ENCODE assay signal across 27 cellular contexts in the genomic region with DNA sequence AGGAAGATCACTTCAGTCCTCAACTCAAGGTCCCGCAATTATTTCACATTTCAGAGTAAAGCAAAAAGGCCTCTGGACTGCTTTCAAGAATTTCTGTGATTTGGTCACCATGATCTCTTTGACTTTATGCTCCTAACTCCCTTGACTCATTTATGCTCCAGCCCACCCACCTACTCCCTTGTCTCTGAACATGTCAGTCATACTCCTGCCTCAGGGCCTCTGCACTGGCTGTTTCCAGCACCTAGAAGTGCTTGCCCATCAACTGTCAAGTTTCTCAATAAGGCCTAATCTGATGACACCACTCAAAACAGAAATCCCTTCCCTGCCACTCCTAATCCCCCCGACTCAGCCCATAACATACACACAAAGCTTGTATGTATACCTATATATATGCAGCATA. TPM values are rescaled to one million over a fixed set of nuclear protein-coding genes. Genes with fewer than 3 reads are reported as not detected.
A peak's percentile ranks its signal among the peaks of the same experiment; 100 is the strongest.
DNase-seq lines count a peak whose midpoint lies in the region; ATAC-seq and TF ChIP-seq lines count a peak whose summit lies in the region.
"Had no signal": no experiment of that assay in that cellular context is flagged by ENCODE, and none has a peak within 500 bp of the region (broad histone marks: within the 10 kb centered on the region; RNA-seq: fewer than 3 reads in every experiment).

No MANE protein-coding gene starts in this region.

- H3K9me3 ChIP-seq in HEK293 (ENCODE audit: control insufficient read depth, insufficient read depth, low read depth, low read length), result no peaks in the 10 kb centered on the region

- intact Hi-C loops in activated CD8-positive, alpha-beta T cell treated with anti-CD3 and anti-CD28 coated beads for 36 hours (cut with micrococcal nuclease), result no loop called here

- H3K27me3 Mint-ChIP-seq in activated CD8-positive, alpha-beta T cell treated with anti-CD3 and anti-CD28 coated beads for 36 hours, result no peaks in the 10 kb centered on the region
- H3K27me3 Mint-ChIP-seq in activated CD8-positive, alpha-beta T cell treated with anti-CD3 and anti-CD28 coated beads, Interleukin-2, amount 10 ng/mL, durations not matched to agents 7 days and 5 days (ENCODE audit: low read depth), result no peaks in the 10 kb centered on the region
- no peaks in the 10 kb centered on the region for H3K27me3 Mint-ChIP-seq in T-cell

- peaks cover 41% of the 10 kb centered on the region for H3K36me3 Mint-ChIP-seq in activated CD8-positive, alpha-beta T cell treated with anti-CD3 and anti-CD28 coated beads for 36 hours (ENCODE audit: low read depth)
- H3K36me3 Mint-ChIP-seq in activated CD8-positive, alpha-beta T cell treated with anti-CD3 and anti-CD28 coated beads, Interleukin-2, amount 10 ng/mL, durations not matched to agents 7 days and 5 days (ENCODE audit: low read depth), result peaks cover 37% of the 10 kb centered on the region
- H3K36me3 Mint-ChIP-seq in T-cell, result peaks cover 42% of the 10 kb centered on the region

- no peaks in the 10 kb centered on the region for H3K9me3 Mint-ChIP-seq in activated CD8-positive, alpha-beta T cell treated with anti-CD3 and anti-CD28 coated beads for 36 hours
- no peaks in the 10 kb centered on the region for H3K9me3 Mint-ChIP-seq in activated CD8-positive, alpha-beta T cell treated with anti-CD3 and anti-CD28 coated beads, Interleukin-2, amount 10 ng/mL, durations not matched to agents 7 days and 5 days (ENCODE audit: insufficient read depth)
- H3K9me3 Mint-ChIP-seq in T-cell, result no peaks in the 10 kb centered on the region
- H3K9me3 Mint-ChIP-seq: CD8-positive, alpha-beta memory T cell had no signal

- H3K4me3 Mint-ChIP-seq in activated CD8-positive, alpha-beta T cell treated with anti-CD3 and anti-CD28 coated beads for 36 hours, result no peak overlapping the region
- no peak overlapping the region for H3K4me3 Mint-ChIP-seq in activated CD8-positive, alpha-beta T cell treated with anti-CD3 and anti-CD28 coated beads, Interleukin-2, amount 10 ng/mL, durations not matched to agents 7 days and 5 days
- no peak overlapping the region for H3K4me3 Mint-ChIP-seq in T-cell
- H3K4me3 Mint-ChIP-seq: CD8-positive, alpha-beta memory T cell had no signal

- H3K4me3 ChIP-seq in HEK293 (ENCODE audit: low read depth, low read length) (no peak overlapping the region), epithelial cell of esophagus (ENCODE audit: low read length) (no peak overlapping the region)

- H3K27ac ChIP-seq in HEK293 (ENCODE audit: extremely low read depth, low read depth, low read length) (no peak overlapping the region), angular gyrus (ENCODE audit: low read depth, low read length) (peak overlapping the region; percentile 68)
- H3K27ac ChIP-seq: C4-2B, HL-60 had no signal

- DNase-seq in activated CD8-positive, alpha-beta T cell treated with anti-CD3 and anti-CD28 coated beads for 36 hours, result no peak
- DNase-seq in activated CD8-positive, alpha-beta T cell treated with anti-CD3 and anti-CD28 coated beads, Interleukin-2, amount 10 ng/mL, durations not matched to agents 7 days and 5 days, result no peak
- peak; percentile 36 for DNase-seq in epithelial cell of esophagus (ENCODE audit: low read depth)
- DNase-seq in T-cell, result no peak
- DNase-seq: 8988T; AML-193; Calu3; CD8-positive, alpha-beta memory T cell; DMS153; GOT3; HCEC 1CT; KG1; NCI-H1092 treated with DMSO at 0.1 percent for 48 hours; NCI-H1436 treated with DMSO at 0.1 percent for 48 hours; NCI-H1930; NCI-H345; NCI-H524; NCI-H774; NK-92 treated with Interleukin-12 subunit alpha and Interleukin-12 subunit beta, amount 100 ng/mL, for 24 hours had no signal

- no peaks in the 10 kb centered on the region for H3K4me1 ChIP-seq in HEK293 (ENCODE audit: control insufficient read depth, insufficient read depth, low read length)

- ATAC-seq in activated CD8-positive, alpha-beta T cell treated with anti-CD3 and anti-CD28 coated beads for 36 hours, result peak; percentile 47
- no peak for ATAC-seq in activated CD8-positive, alpha-beta T cell treated with anti-CD3 and anti-CD28 coated beads, Interleukin-2, amount 10 ng/mL, durations not matched to agents 7 days and 5 days
- ATAC-seq in GM19324 (IDR thresholded peaks at IDR 0.05; ENCODE audit: low FRiP score, unreplicated experiment) (no peak), HG02610 (IDR thresholded peaks at IDR 0.05; ENCODE audit: unreplicated experiment) (no peak), T-cell (replicated peaks in 1 of 4) (no peak)
- ATAC-seq: HepG2, Panc1 had no signal

- H3K27ac Mint-ChIP-seq in activated CD8-positive, alpha-beta T cell treated with anti-CD3 and anti-CD28 coated beads for 36 hours, result no peak overlapping the region
- no peak overlapping the region for H3K27ac Mint-ChIP-seq in activated CD8-positive, alpha-beta T cell treated with anti-CD3 and anti-CD28 coated beads, Interleukin-2, amount 10 ng/mL, durations not matched to agents 7 days and 5 days
- H3K27ac Mint-ChIP-seq in T-cell, result no peak overlapping the region
- H3K27ac Mint-ChIP-seq: CD8-positive, alpha-beta memory T cell had no signal

- POLR2A ChIA-PET in activated CD8-positive, alpha-beta T cell treated with anti-CD3 and anti-CD28 coated beads for 36 hours (lab: Charles Lee), result no interaction called here
- POLR2A ChIA-PET in activated CD8-positive, alpha-beta T cell treated with anti-CD3 and anti-CD28 coated beads, Interleukin-2, amount 10 ng/mL, durations not matched to agents 7 days and 5 days (lab: Charles Lee), result no interaction called here
- POLR2A ChIA-PET in HEK293 (lab: Yijun Ruan, JAX) (no interaction called here), T-cell (lab: Charles Lee) (interaction anchor here in 1 of 2 donors (0.6 kb wide), 1 partner anchor 82 kb away, joined by 8 read pairs; no protein-coding TSS in a partner anchor)

- CTCF ChIA-PET in activated CD8-positive, alpha-beta T cell treated with anti-CD3 and anti-CD28 coated beads for 36 hours (lab: Charles Lee), result no interaction called here
- CTCF ChIA-PET in activated CD8-positive, alpha-beta T cell treated with anti-CD3 and anti-CD28 coated beads, Interleukin-2, amount 10 ng/mL, durations not matched to agents 7 days and 5 days (lab: Charles Lee), result no interaction called here
- CTCF ChIA-PET in HEK293 (lab: Yijun Ruan, JAX) (interaction anchor here (0.7 kb wide), 2 partner anchors 13 to 217 kb away, joined by 4 to 5 read pairs; no protein-coding TSS in a partner anchor), T-cell (lab: Charles Lee) (interaction anchor here in 1 of 2 donors (0.5 kb wide), 1 partner anchor 209 kb away, joined by 4 read pairs; no protein-coding TSS in a partner anchor)

- H3K4me1 Mint-ChIP-seq in activated CD8-positive, alpha-beta T cell treated with anti-CD3 and anti-CD28 coated beads for 36 hours (ENCODE audit: low read depth), result no peaks in the 10 kb centered on the region
- peaks cover 5% of the 10 kb centered on the region for H3K4me1 Mint-ChIP-seq in activated CD8-positive, alpha-beta T cell treated with anti-CD3 and anti-CD28 coated beads, Interleukin-2, amount 10 ng/mL, durations not matched to agents 7 days and 5 days (ENCODE audit: low read depth)
- H3K4me1 Mint-ChIP-seq in T-cell, result peaks cover 0 to 4% (median 0%) of the 10 kb centered on the region in 3 donors

- peaks cover 7 to 84% of the 10 kb centered on the region in 2 experiments; a peak in 2 of 3 replicates for H3K36me3 ChIP-seq in HEK293 (ENCODE audit: control insufficient read depth in 2 of 2, insufficient read depth in 1 of 2, low read length in 2 of 2)

- TF ChIP-seq CTCF in activated CD8-positive, alpha-beta T cell treated with anti-CD3 and anti-CD28 coated beads for 36 hours (IDR thresholded peaks at IDR 0.05), result no peak
- TF ChIP-seq CTCF in HEK293 (tag by site-specific recombination; IDR thresholded peaks at IDR 0.05), result no peak
- TF ChIP-seq CTCF in epithelial cell of esophagus (IDR thresholded peaks at IDR 0.05; ENCODE audit: insufficient read depth, low read depth, low read length, missing control alignments), result no peak

TF ChIP-seq in HEK293, 187 proteins besides CTCF, POLR2A, EP300 and RAD21:
- TF ChIP-seq ZFP41 (tag by site-specific recombination; IDR thresholded peaks at IDR 0.05; ENCODE audit: borderline replicate concordance) (no peak), REPIN1 (tag by site-specific recombination; IDR thresholded peaks at IDR 0.05; ENCODE audit: low read depth) (no peak), ZNF623 (tag by site-specific recombination; IDR thresholded peaks at IDR 0.05) (peak; percentile 51)

RNA-seq across cellular contexts. Expression of gene CSPG5, which starts 36.1 kb away (rescaled TPM):
- under 1 TPM; 0.54 to 0.58 TPM for total RNA-seq in activated CD8-positive, alpha-beta T cell treated with anti-CD3 and anti-CD28 coated beads for 36 hours
- under 1 TPM; 0.37 to 0.42 TPM for total RNA-seq in activated CD8-positive, alpha-beta T cell treated with anti-CD3 and anti-CD28 coated beads, Interleukin-2, amount 10 ng/mL, durations not matched to agents 7 days and 5 days
- under 1 TPM; 0.12 to 0.75 (median 0.36) TPM for total RNA-seq in T-cell
